In genomic region chr5:71973563-71973962, GRCh38 we compare ENCODE assay signal across 21 cellular contexts.
A peak's percentile ranks its signal among the peaks of the same experiment; 100 is the strongest.
DNase-seq lines count a peak whose midpoint lies in the region; ATAC-seq, FAIRE-seq and TF ChIP-seq lines count a peak whose summit lies in the region.
"Had no signal": no experiment of that assay in that cellular context is flagged by ENCODE, and none has a peak within 500 bp of the region (broad histone marks: within the 10 kb centered on the region; RNA-seq: fewer than 3 reads in every experiment).

No MANE protein-coding gene starts in this region.

- peak overlapping the region in 3 of 4 donors; percentile 29 to 57 (median 57) for H3K27ac ChIP-seq in pancreas
- H3K27ac ChIP-seq in tibial nerve: peak overlapping the region; percentile 4 to 84 (median 42)
- peak overlapping the region in 1 of 2 donors; percentile 15 for H3K27ac ChIP-seq in left lung

- peak overlapping the region; percentile 80 for H3K9ac ChIP-seq in adipocyte (ENCODE audit: low read length)

- no peak for TF ChIP-seq EP300 in tibial nerve (IDR thresholded peaks at IDR 0.05)

- H3K27me3 ChIP-seq in adipocyte (replicated peaks; ENCODE audit: control insufficient read depth, insufficient read depth, low read length): no peaks in the 10 kb centered on the region
- no peaks in the 10 kb centered on the region for H3K27me3 ChIP-seq in pancreas
- no peaks in the 10 kb centered on the region for H3K27me3 ChIP-seq in tibial nerve
- H3K27me3 ChIP-seq in left lung: no peaks in the 10 kb centered on the region
- H3K27me3 ChIP-seq: BE2C had no signal

- no peaks in the 10 kb centered on the region for H3K36me3 ChIP-seq in adipocyte (ENCODE audit: control insufficient read depth, insufficient read depth, low read length, severe bottlenecking)
- H3K36me3 ChIP-seq in pancreas: no peaks in the 10 kb centered on the region
- H3K36me3 ChIP-seq in tibial nerve: no peaks in the 10 kb centered on the region
- H3K36me3 ChIP-seq in left lung: no peaks in the 10 kb centered on the region
- H3K36me3 ChIP-seq: BE2C had no signal

- WGBS in pancreas, 2 donors: 40 to 43% methylated on average over 3 of the region's 3 CpGs
- 65 to 67% methylated on average over 3 of the region's 3 CpGs for WGBS in tibial nerve, 2 donors

- no peak for DNase-seq in adipocyte (ENCODE audit: low read depth)
- DNase-seq in cerebellar cortex (ENCODE audit: low spot score): peak; percentile 12
- no peak for DNase-seq in pancreas
- no peak for DNase-seq in tibial nerve (ENCODE audit: low spot score in 2 of 2)
- no peak for DNase-seq in left lung
- DNase-seq: activated T-cell treated with anti-CD3 and anti-CD28 coated beads, Interleukin-2, amount 50 U/mL, for 72 hours; BE2C; Calu3; central memory CD4-positive, alpha-beta T cell; effector CD4-positive, alpha-beta T cell; IMR-90; mammary epithelial cell; natural killer cell; NCI-H187; NCI-H446 treated with DMSO at 0.1 percent for 48 hours; SHP77 treated with DMSO at 0.1 percent for 48 hours had no signal

- TF ChIP-seq CTCF in pancreas (IDR thresholded peaks at IDR 0.05): no peak
- TF ChIP-seq CTCF in tibial nerve (IDR thresholded peaks at IDR 0.05): no peak
- no peak for TF ChIP-seq CTCF in left lung (IDR thresholded peaks at IDR 0.05)

- intact Hi-C loops in pancreas (cut with DNase I) (no loop called here), left lung (cut with DNase I) (no loop called here)

- no peak for TF ChIP-seq POLR2A in tibial nerve (IDR thresholded peaks at IDR 0.05)

- H3K4me1 ChIP-seq in adipocyte (ENCODE audit: control insufficient read depth, insufficient read depth, low read length) (peaks cover 63% of the 10 kb centered on the region), pancreas (peaks cover 0 to 4% (median 0%) of the 10 kb centered on the region in 3 donors), tibial nerve (peaks cover 0 to 18% (median 5%) of the 10 kb centered on the region in 4 donors), left lung (peaks cover 0 to 6% of the 10 kb centered on the region in 2 donors)

- no peak for FAIRE-seq in pancreas (lab: Jason Lieb, UNC)

- H3K4me3 ChIP-seq in adipocyte (ENCODE audit: low read length) (no peak overlapping the region), pancreas (no peak overlapping the region), tibial nerve (no peak overlapping the region), left lung (no peak overlapping the region)

- peak in 3 of 4 donors; percentile 16 to 22 (median 21) for ATAC-seq in pancreas
- ATAC-seq in left lung: no peak
- no peak for ATAC-seq in GM19035 (IDR thresholded peaks at IDR 0.05; ENCODE audit: unreplicated experiment)
- ATAC-seq in GM21526 (IDR thresholded peaks at IDR 0.05; ENCODE audit: low FRiP score, unreplicated experiment): no peak
- ATAC-seq: activated naive CD4-positive, alpha-beta T cell treated with anti-CD3 and anti-CD28 coated beads, Interleukin-2, amount 50 U/mL, for 72 hours; activated T-cell treated with anti-CD3 and anti-CD28 coated beads, Interleukin-2, amount 50 U/mL, for 72 hours; esophagus mucosa; HCT116; natural killer cell had no signal

- no peaks in the 10 kb centered on the region for H3K9me3 ChIP-seq in adipocyte (ENCODE audit: control insufficient read depth, low read length)
- H3K9me3 ChIP-seq in pancreas: no peaks in the 10 kb centered on the region
- no peaks in the 10 kb centered on the region for H3K9me3 ChIP-seq in tibial nerve
- no peaks in the 10 kb centered on the region for H3K9me3 ChIP-seq in left lung
- H3K9me3 ChIP-seq: BE2C had no signal

Comparison
In these comparisons a context has a peak if more than half of its experiments do, and no peak if none do; other contexts are left out.
1. ATAC-seq: peak in pancreas (3 of 4); none in left lung (single experiment), GM19035 (single experiment) and GM21526 (single experiment).